In the genomic region with DNA sequence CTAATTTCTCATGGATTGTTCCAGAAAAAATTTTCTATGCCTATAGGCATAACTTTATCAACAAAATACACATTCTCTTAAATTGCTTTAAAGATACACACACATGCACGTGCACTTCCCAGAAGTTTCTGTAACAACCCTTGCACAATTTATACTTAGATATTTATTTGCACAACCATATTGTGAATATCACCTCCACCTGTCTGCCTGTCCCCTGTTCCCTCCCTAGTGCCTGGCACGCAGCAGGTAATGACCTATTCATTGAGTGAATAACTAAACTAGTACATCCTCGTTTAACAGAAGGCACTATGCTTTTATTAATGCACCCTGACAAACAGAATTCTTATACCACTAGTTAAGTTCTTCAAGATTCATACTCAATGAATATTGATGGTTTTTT, we compare ENCODE assay signal across 14 cellular contexts.
DNase-seq lines count a peak whose midpoint lies in the region; ATAC-seq, FAIRE-seq and TF ChIP-seq lines count a peak whose summit lies in the region.
"Had no signal": no experiment of that assay in that cellular context is flagged by ENCODE, and none has a peak within 500 bp of the region (broad histone marks: within the 10 kb centered on the region; RNA-seq: fewer than 3 reads in every experiment).

No MANE protein-coding gene starts in this region.

- CTCF ChIA-PET in activated CD8-positive, alpha-beta memory T cell treated with anti-CD3 and anti-CD28 coated beads, Interleukin-2, amount 10 ng/mL, durations not matched to agents 7 days and 5 days (lab: Charles Lee), result interaction anchor here (0.8 to 3.8 kb wide), 15 partner anchors 14 to 299 kb away, joined by 3 to 35 read pairs (median 5); no protein-coding TSS in a partner anchor
- CTCF ChIA-PET in T-cell (lab: Charles Lee), result interaction anchor here (0.8 to 2.0 kb wide), 19 partner anchors 9 to 1559 kb away, joined by 3 to 13 read pairs (median 4); no protein-coding TSS in a partner anchor

- H3K9me3 ChIP-seq in kidney (ENCODE audit: control insufficient read depth in 1 of 2, low read length in 2 of 2) (no peaks in the 10 kb centered on the region), right cardiac atrium (ENCODE audit: control insufficient read depth, low read length) (no peaks in the 10 kb centered on the region)

- H3K4me2 ChIP-seq in mesendoderm (ENCODE audit: low read length), result no peak overlapping the region

- WGBS in mesendoderm (ENCODE audit: extremely low coverage, insufficient coverage, low lambda C conversion rate), result 100% methylated on average over 1 of the region's 3 CpGs
- WGBS in right cardiac atrium, result 90% methylated on average over 3 of the region's 3 CpGs

- H3K27me3 ChIP-seq in mesendoderm (ENCODE audit: insufficient read depth, low read length, poor library complexity) (no peaks in the 10 kb centered on the region), right cardiac atrium (ENCODE audit: control insufficient read depth, insufficient read depth) (no peaks in the 10 kb centered on the region)

- no peaks in the 10 kb centered on the region for H3K9me3 Mint-ChIP-seq in activated CD8-positive, alpha-beta memory T cell treated with anti-CD3 and anti-CD28 coated beads, Interleukin-2, amount 10 ng/mL, durations not matched to agents 7 days and 5 days (ENCODE audit: low read depth)
- no peaks in the 10 kb centered on the region for H3K9me3 Mint-ChIP-seq in T-cell
- H3K9me3 Mint-ChIP-seq in stimulated activated memory B cell treated with anti-CD40 and anti-IgM and Interleukin-4, amounts not matched to agents 10 μg/mL and 1 μg/mL and 100 μg/mL, for 72 hours, result no peaks in the 10 kb centered on the region
- H3K9me3 Mint-ChIP-seq: activated naive CD4-positive, alpha-beta T cell treated with anti-CD3 and anti-CD28 coated beads, Interleukin-2, amount 50 U/mL, for 72 hours had no signal

- no peak for FAIRE-seq in kidney (lab: Jason Lieb, UNC)
- FAIRE-seq: H54 had no signal

- H3K36me3 ChIP-seq in kidney (ENCODE audit: control insufficient read depth in 1 of 2, insufficient read depth in 2 of 2, low read length in 2 of 2), result no peaks in the 10 kb centered on the region
- no peaks in the 10 kb centered on the region for H3K36me3 ChIP-seq in mesendoderm (ENCODE audit: control insufficient read depth, insufficient read depth, low read length)

- H3K56ac ChIP-seq in mesendoderm (ENCODE audit: low read length), result no peak overlapping the region

- peak overlapping the region; percentile 53 to 59 for H3K27ac ChIP-seq in kidney (ENCODE audit: low read depth in 2 of 2, low read length in 2 of 2)
- no peak overlapping the region for H3K27ac ChIP-seq in mesendoderm (ENCODE audit: low read depth, low read length)
- no peak overlapping the region for H3K27ac ChIP-seq in right cardiac atrium (ENCODE audit: low read length)

- H3K4me1 ChIP-seq in kidney (ENCODE audit: control insufficient read depth in 1 of 2, insufficient read depth in 1 of 2, low read depth in 1 of 2, low read length in 2 of 2) (peaks cover 17 to 32% of the 10 kb centered on the region in 2 donors), mesendoderm (ENCODE audit: control insufficient read depth, low read depth, low read length) (peaks cover 11% of the 10 kb centered on the region), right cardiac atrium (ENCODE audit: control insufficient read depth, insufficient read depth, low read length) (no peaks in the 10 kb centered on the region)

- no peak overlapping the region for H3K18ac ChIP-seq in mesendoderm (ENCODE audit: low read length)

- no peak overlapping the region for H4K5ac ChIP-seq in mesendoderm (ENCODE audit: low read length)

- no peak overlapping the region for H3K4me3 Mint-ChIP-seq in activated CD8-positive, alpha-beta memory T cell treated with anti-CD3 and anti-CD28 coated beads, Interleukin-2, amount 10 ng/mL, durations not matched to agents 7 days and 5 days
- peak overlapping the region in 1 of 3 donors; percentile 88 for H3K4me3 Mint-ChIP-seq in T-cell
- H3K4me3 Mint-ChIP-seq in stimulated activated memory B cell treated with anti-CD40 and anti-IgM and Interleukin-4, amounts not matched to agents 10 μg/mL and 1 μg/mL and 100 μg/mL, for 72 hours, result no peak overlapping the region

- H3K79me2 ChIP-seq in mesendoderm (ENCODE audit: control insufficient read depth, insufficient read depth, low read length), result no peaks in the 10 kb centered on the region

- peak overlapping the region; percentile 96 for H3K27ac Mint-ChIP-seq in activated CD8-positive, alpha-beta memory T cell treated with anti-CD3 and anti-CD28 coated beads, Interleukin-2, amount 10 ng/mL, durations not matched to agents 7 days and 5 days
- peak overlapping the region; percentile 97 to 99 for H3K27ac Mint-ChIP-seq in T-cell
- peak overlapping the region; percentile 83 for H3K27ac Mint-ChIP-seq in stimulated activated memory B cell treated with anti-CD40 and anti-IgM and Interleukin-4, amounts not matched to agents 10 μg/mL and 1 μg/mL and 100 μg/mL, for 72 hours

- no peak for DNase-seq in activated CD8-positive, alpha-beta memory T cell treated with anti-CD3 and anti-CD28 coated beads, Interleukin-2, amount 10 ng/mL, durations not matched to agents 7 days and 5 days
- DNase-seq in activated CD8-positive, alpha-beta memory T cell treated with anti-CD3 and anti-CD28 coated beads for 24 hours, result no peak
- no peak for DNase-seq in T-cell
- DNase-seq in kidney, result no peak
- DNase-seq in mesendoderm, result no peak
- no peak for DNase-seq in right cardiac atrium
- DNase-seq: hypothalamus; NCI-H1048; stimulated activated CD4-positive, alpha-beta T cell treated with anti-CD3 and anti-CD28 coated beads, Interleukin-4, amount 100 ng/mL, for 24 hours; trophoblast cell had no signal

- H3K4me1 Mint-ChIP-seq in activated CD8-positive, alpha-beta memory T cell treated with anti-CD3 and anti-CD28 coated beads, Interleukin-2, amount 10 ng/mL, durations not matched to agents 7 days and 5 days, result peaks cover 57% of the 10 kb centered on the region
- H3K4me1 Mint-ChIP-seq in T-cell, result peaks cover 60 to 70% (median 63%) of the 10 kb centered on the region in 3 donors
- H3K4me1 Mint-ChIP-seq in stimulated activated memory B cell treated with anti-CD40 and anti-IgM and Interleukin-4, amounts not matched to agents 10 μg/mL and 1 μg/mL and 100 μg/mL, for 72 hours, result peaks cover 49% of the 10 kb centered on the region

- H3K79me1 ChIP-seq in mesendoderm (ENCODE audit: low read length), result no peaks in the 10 kb centered on the region

- no peak overlapping the region for H2AK5ac ChIP-seq in mesendoderm (ENCODE audit: low read length)

- H2BK120ac ChIP-seq in mesendoderm (ENCODE audit: low read depth, low read length), result no peak overlapping the region

- no peak overlapping the region for H2BK15ac ChIP-seq in mesendoderm (replicated peaks; ENCODE audit: low read depth)

- peaks cover 2% of the 10 kb centered on the region for H3K36me3 Mint-ChIP-seq in activated CD8-positive, alpha-beta memory T cell treated with anti-CD3 and anti-CD28 coated beads, Interleukin-2, amount 10 ng/mL, durations not matched to agents 7 days and 5 days
- no peaks in the 10 kb centered on the region for H3K36me3 Mint-ChIP-seq in T-cell
- no peaks in the 10 kb centered on the region for H3K36me3 Mint-ChIP-seq in stimulated activated memory B cell treated with anti-CD40 and anti-IgM and Interleukin-4, amounts not matched to agents 10 μg/mL and 1 μg/mL and 100 μg/mL, for 72 hours
- H3K36me3 Mint-ChIP-seq: activated naive CD4-positive, alpha-beta T cell treated with anti-CD3 and anti-CD28 coated beads, Interleukin-2, amount 50 U/mL, for 72 hours had no signal

- no peak for ATAC-seq in activated CD8-positive, alpha-beta memory T cell treated with anti-CD3 and anti-CD28 coated beads, Interleukin-2, amount 10 ng/mL, durations not matched to agents 7 days and 5 days
- no peak for ATAC-seq in T-cell (replicated peaks in 1 of 4)
- no peak for ATAC-seq in stimulated activated memory B cell treated with anti-CD40 and anti-IgM and Interleukin-4, amounts not matched to agents 10 μg/mL and 1 μg/mL and 100 μg/mL, for 72 hours
- ATAC-seq in GM18511 (IDR thresholded peaks at IDR 0.05; ENCODE audit: unreplicated experiment), result no peak
- no peak for ATAC-seq in right cardiac atrium
- ATAC-seq: activated naive CD4-positive, alpha-beta T cell treated with anti-CD3 and anti-CD28 coated beads, Interleukin-2, amount 50 U/mL, for 72 hours had no signal

- no peak overlapping the region for H3K23ac ChIP-seq in mesendoderm (ENCODE audit: low read length)

- H3K4ac ChIP-seq in mesendoderm (ENCODE audit: low read depth, low read length), result no peak overlapping the region

- no peak for TF ChIP-seq CTCF in kidney (IDR thresholded peaks at IDR 0.05; ENCODE audit: borderline replicate concordance, extremely low read depth, insufficient read depth)

- H3K27me3 Mint-ChIP-seq in activated CD8-positive, alpha-beta memory T cell treated with anti-CD3 and anti-CD28 coated beads, Interleukin-2, amount 10 ng/mL, durations not matched to agents 7 days and 5 days, result no peaks in the 10 kb centered on the region
- H3K27me3 Mint-ChIP-seq in T-cell, result no peaks in the 10 kb centered on the region
- no peaks in the 10 kb centered on the region for H3K27me3 Mint-ChIP-seq in stimulated activated memory B cell treated with anti-CD40 and anti-IgM and Interleukin-4, amounts not matched to agents 10 μg/mL and 1 μg/mL and 100 μg/mL, for 72 hours

- no peak overlapping the region for H2BK5ac ChIP-seq in mesendoderm (ENCODE audit: low read length)

- POLR2A ChIA-PET in T-cell (lab: Charles Lee), result interaction anchor here (0.6 to 0.9 kb wide), 2 partner anchors 280 to 289 kb away, joined by 3 read pairs; no protein-coding TSS in a partner anchor

- H3K4me3 ChIP-seq in kidney (ENCODE audit: low read length in 2 of 2) (no peak overlapping the region), mesendoderm (ENCODE audit: low read length) (no peak overlapping the region), right cardiac atrium (ENCODE audit: low read length) (no peak overlapping the region)

- H3K9ac ChIP-seq in kidney (ENCODE audit: low read length in 2 of 2) (peak overlapping the region in 1 of 2 donors; percentile 10), mesendoderm (ENCODE audit: low read length) (no peak overlapping the region)

- intact Hi-C loops in kidney (cut with DNase I), result no loop called here
- intact Hi-C loops in right cardiac atrium (cut with DNase I), result no loop called here

- no peak overlapping the region for H4K8ac ChIP-seq in mesendoderm (ENCODE audit: low read depth, low read length)

Comparison
In these comparisons a context has a peak if more than half of its experiments do, and no peak if none do; other contexts are left out.
1. H3K27ac ChIP-seq: peak in kidney (2 of 2); none in mesendoderm (single experiment) and right cardiac atrium (single experiment).
2. Peak in every context shown above with its lines, with median percentiles within 50 percentile points of each other: H3K27ac Mint-ChIP-seq.